Comparison of ENCODE assay signal across 9 cellular contexts in genomic region chr4:1082215-1083182, GRCh38. TPM values are rescaled to one million over a fixed set of nuclear protein-coding genes. Genes with fewer than 3 reads are reported as not detected.
DNase-seq lines count a peak whose midpoint lies in the region; TF ChIP-seq lines count a peak whose summit lies in the region.
"Had no signal": no experiment of that assay in that cellular context is flagged by ENCODE, and none has a peak within 500 bp of the region (broad histone marks: within the 10 kb centered on the region; RNA-seq: fewer than 3 reads in every experiment).

No MANE protein-coding gene starts in this region.

- H3K27me3 ChIP-seq in colonic mucosa (no peaks in the 10 kb centered on the region), HAP-1 (ENCODE audit: low read depth) (peaks cover 3% of the 10 kb centered on the region; the same call in 1 of the 2 replicates)

- intact Hi-C loops in colonic mucosa (cut with DNase I), result no loop called here

- no peaks in the 10 kb centered on the region for H3K9me3 ChIP-seq in colonic mucosa
- H3K9me3 ChIP-seq in HAP-1, result no peaks in the 10 kb centered on the region; the same call in 1 of the 2 replicates

- H3K27ac ChIP-seq in colonic mucosa, result no peak overlapping the region

- H3K4me1 ChIP-seq in colonic mucosa, result no peaks in the 10 kb centered on the region
- H3K4me1 ChIP-seq in HAP-1, result no peaks in the 10 kb centered on the region

- no peaks in the 10 kb centered on the region for H3K36me3 ChIP-seq in colonic mucosa
- no peaks in the 10 kb centered on the region for H3K36me3 ChIP-seq in HAP-1 (replicated peaks)

- no peak for TF ChIP-seq CTCF in colonic mucosa (IDR thresholded peaks at IDR 0.05)
- no peak for TF ChIP-seq CTCF in GM13977 (IDR thresholded peaks at IDR 0.05; ENCODE audit: extremely low read depth, insufficient read depth, missing control alignments)

- in situ Hi-C loops in GM13977 (cut with MboI; ENCODE audit: low pct_unique_long_range_greater_than_20kb, low sequenced_read_pairs, unreplicated experiment), result no loop called here
- in situ Hi-C loops in HAP-1 (cut with MboI; ENCODE audit: low sequenced_read_pairs), result no loop called here

- no peak overlapping the region for H3K9ac ChIP-seq in colonic mucosa (ENCODE audit: low read depth in 2 of 2, low read length in 2 of 2)

- H3K4me3 ChIP-seq in colonic mucosa (no peak overlapping the region), HAP-1 (no peak overlapping the region)

- DNase-seq in DMS153 (lab: John Stamatoyannopoulos, UW) (peak; percentile 2), NCI-H2196 treated with DMSO at 0.1 percent for 48 hours (lab: John Stamatoyannopoulos, UW; ENCODE audit: unreplicated experiment) (peak; percentile 77), colonic mucosa (peak; percentile 74), myocyte (ENCODE audit: low read depth) (peak; percentile 86), GM13977 (ENCODE audit: low spot score) (no peak), HAP-1 (ENCODE audit: low spot score in 2 of 2) (no peak), retina (no peak), putamen (ENCODE audit: low spot score) (no peak)
- DNase-seq: activated naive CD8-positive, alpha-beta T cell treated with anti-CD3 and anti-CD28 coated beads, Interleukin-2, amount 10 ng/mL, durations not matched to agents 7 days and 5 days had no signal

RNA-seq across cellular contexts. Expression of gene RNF212, which starts 30.9 kb away (rescaled TPM):
- total RNA-seq in colonic mucosa, result 1 to 10 TPM; 2.3 to 2.5 TPM
- not detected in 2 replicates for total RNA-seq in myocyte
- polyA plus RNA-seq in myocyte (2012), result not detected

Comparison
In these comparisons a context has a peak if more than half of its experiments do, and no peak if none do; other contexts are left out.
1. DNase-seq: peak in DMS153 (single experiment), NCI-H2196 treated with DMSO at 0.1 percent for 48 hours (single experiment), colonic mucosa (single experiment) and myocyte (single experiment); none in GM13977 (single experiment), HAP-1 (0 of 2), retina (single experiment) and putamen (single experiment).